In genomic region chr3:27533718-27534578, GRCh38 we compare ENCODE assay signal across 8 cellular contexts. TPM values are rescaled to one million over a fixed set of nuclear protein-coding genes. Genes with fewer than 3 reads are reported as not detected.
A peak's percentile ranks its signal among the peaks of the same experiment; 100 is the strongest.
DNase-seq lines count a peak whose midpoint lies in the region; ATAC-seq and TF ChIP-seq lines count a peak whose summit lies in the region.

No MANE protein-coding gene starts in this region.

- H4K20me1 ChIP-seq in H9 (ENCODE audit: control insufficient read depth, insufficient read depth, insufficient read length): no peaks in the 10 kb centered on the region
- no peaks in the 10 kb centered on the region for H4K20me1 ChIP-seq in MM.1S (ENCODE audit: insufficient read depth, low read length)

- H3K4me3 ChIP-seq in MM.1S (ENCODE audit: low read length): no peak overlapping the region

- H3K23ac ChIP-seq in H9 (ENCODE audit: insufficient read length, low read depth, low read length): no peak overlapping the region

- H3K27ac ChIP-seq in H9 (ENCODE audit: insufficient read length, low read depth, low read length) (peak overlapping the region; percentile 68), MM.1S (ENCODE audit: low read length) (no peak overlapping the region)

- peak overlapping the region; percentile 98 to 99 (median 99) for H3K27ac Mint-ChIP-seq in H9
- H3K27ac Mint-ChIP-seq in activated naive CD8-positive, alpha-beta T cell treated with anti-CD3 and anti-CD28 coated beads for 36 hours: peak overlapping the region; percentile 10

- intact Hi-C loops in left cardiac atrium (cut with DNase I): no loop called here

- H3F3A ChIP-seq in MM.1S (ENCODE audit: insufficient read depth, low read length): no peaks in the 10 kb centered on the region

- H3K9me2 ChIP-seq in MM.1S (replicated peaks; ENCODE audit: insufficient read depth, low read length): no peaks in the 10 kb centered on the region

- TF ChIP-seq CTCF in H9 (conservative IDR thresholded peaks at IDR 0.05): peak; percentile 41; the same call in 1 of the 3 replicates
- no peak for TF ChIP-seq CTCF in MM.1S (IDR thresholded peaks at IDR 0.05; ENCODE audit: low read length)

- H3K4me1 Mint-ChIP-seq in H9: peaks cover 57 to 59% of the 10 kb centered on the region in 2 experiments
- H3K4me1 Mint-ChIP-seq in activated naive CD8-positive, alpha-beta T cell treated with anti-CD3 and anti-CD28 coated beads for 36 hours: peaks cover 10% of the 10 kb centered on the region

- peak overlapping the region; percentile 83 for H3K18ac ChIP-seq in H9 (ENCODE audit: insufficient read length, low read depth, low read length)

- H3K36me3 ChIP-seq in MM.1S (replicated peaks; ENCODE audit: insufficient read depth, low read length): no peaks in the 10 kb centered on the region

- H2BK5ac ChIP-seq in H9 (ENCODE audit: insufficient read length, low read length): no peak overlapping the region

- no peak overlapping the region for H4K8ac ChIP-seq in H9 (replicated peaks; ENCODE audit: insufficient read length, low read depth, low read length)

- H2AFZ ChIP-seq in H9 (ENCODE audit: low read length) (no peak overlapping the region), MM.1S (ENCODE audit: low read length) (no peak overlapping the region)

- H3K4me1 ChIP-seq in H9 (ENCODE audit: insufficient read depth, low read length) (peaks cover 17% of the 10 kb centered on the region; the same call in 1 of the 2 replicates), MM.1S (ENCODE audit: low read length) (no peaks in the 10 kb centered on the region)

- H2BK120ac ChIP-seq in H9 (ENCODE audit: low read depth, low read length, poor library complexity, severe bottlenecking): no peak overlapping the region

- no peak overlapping the region for H3K56ac ChIP-seq in H9 (ENCODE audit: insufficient read length, low read depth, low read length)

- no peak overlapping the region for H4K91ac ChIP-seq in H9 (ENCODE audit: insufficient read length, low read depth, low read length)

- no peak overlapping the region for H2BK20ac ChIP-seq in H9 (ENCODE audit: low read depth, low read length, poor library complexity, severe bottlenecking)

- no peaks in the 10 kb centered on the region for H3K23me2 ChIP-seq in H9 (ENCODE audit: insufficient read length, low read depth, low read length, poor library complexity, severe bottlenecking)

- no peak overlapping the region for H3T11ph ChIP-seq in H9 (ENCODE audit: low read length)

- H2AK5ac ChIP-seq in H9 (ENCODE audit: insufficient read length, low read length): no peak overlapping the region

- no peaks in the 10 kb centered on the region for H3K36me3 Mint-ChIP-seq in H9 (ENCODE audit: insufficient read depth in 1 of 3, low read depth in 3 of 3)
- H3K36me3 Mint-ChIP-seq in activated naive CD8-positive, alpha-beta T cell treated with anti-CD3 and anti-CD28 coated beads for 36 hours: no peaks in the 10 kb centered on the region

- peak overlapping the region; percentile 16 for H3K4me2 ChIP-seq in H9 (ENCODE audit: insufficient read depth, insufficient read length, low read length)
- H3K4me2 ChIP-seq in MM.1S (ENCODE audit: low read depth, low read length): no peak overlapping the region

- H3K9me3 ChIP-seq in H9 (ENCODE audit: control insufficient read depth, low read depth, low read length): no peaks in the 10 kb centered on the region
- H3K9me3 ChIP-seq in MM.1S (replicated peaks; ENCODE audit: insufficient read depth, low read length): no peaks in the 10 kb centered on the region

- peak; percentile 55 to 90 for ATAC-seq in left cardiac atrium

- H3K27me3 ChIP-seq in H9 (ENCODE audit: insufficient read depth, low read length) (no peaks in the 10 kb centered on the region), MM.1S (replicated peaks; ENCODE audit: insufficient read depth, low read length) (no peaks in the 10 kb centered on the region)

- H3K9me3 Mint-ChIP-seq in H9: no peaks in the 10 kb centered on the region
- no peaks in the 10 kb centered on the region for H3K9me3 Mint-ChIP-seq in activated naive CD8-positive, alpha-beta T cell treated with anti-CD3 and anti-CD28 coated beads for 36 hours

- in situ Hi-C loops in KBM-7 (cut with MboI; ENCODE audit: low pct_unique_long_range_greater_than_20kb, low sequenced_read_pairs): no loop called here

- peak overlapping the region; percentile 14 to 47 for H3K4me3 Mint-ChIP-seq in H9
- no peak overlapping the region for H3K4me3 Mint-ChIP-seq in activated naive CD8-positive, alpha-beta T cell treated with anti-CD3 and anti-CD28 coated beads for 36 hours

- H3K79me2 ChIP-seq in H9 (ENCODE audit: insufficient read depth, low read length): no peaks in the 10 kb centered on the region
- H3K79me2 ChIP-seq in MM.1S (ENCODE audit: low read length): no peaks in the 10 kb centered on the region

- no peak overlapping the region for H3K4ac ChIP-seq in H9 (ENCODE audit: low read depth, low read length)

- DNase-seq in GM04503 (ENCODE audit: low read depth): peak; percentile 99
- DNase-seq in H9: peak; percentile 95
- DNase-seq in NCI-H774 (lab: John Stamatoyannopoulos, UW): peak; percentile 24
- DNase-seq in activated naive CD8-positive, alpha-beta T cell treated with anti-CD3 and anti-CD28 coated beads for 36 hours: no peak
- peak; percentile 72 for DNase-seq in left cardiac atrium
- DNase-seq in putamen (ENCODE audit: low spot score): peak; percentile 16
- no peak for DNase-seq in KBM-7
- DNase-seq in MM.1S: no peak

- H4K5ac ChIP-seq in H9 (ENCODE audit: insufficient read length, low read depth, low read length): no peak overlapping the region

- H3K14ac ChIP-seq in H9 (ENCODE audit: insufficient read depth, low read length): no peak overlapping the region

- H2BK12ac ChIP-seq in H9 (ENCODE audit: insufficient read length, low read depth, low read length): no peak overlapping the region

- no peaks in the 10 kb centered on the region for H3K79me1 ChIP-seq in H9 (ENCODE audit: insufficient read depth, low read depth, low read length, poor library complexity, severe bottlenecking)

- no peak overlapping the region for H3K9ac ChIP-seq in H9 (ENCODE audit: extremely low read depth, insufficient read length, low read length)
- H3K9ac ChIP-seq in MM.1S (ENCODE audit: low read length): no peak overlapping the region

- WGBS in H9 (ENCODE audit: extremely low coverage, insufficient read length, low lambda C conversion rate): no CpG with 5 or more reads among the region's 10 CpGs

- no peaks in the 10 kb centered on the region for H3K27me3 Mint-ChIP-seq in H9 (ENCODE audit: low read depth)
- no peaks in the 10 kb centered on the region for H3K27me3 Mint-ChIP-seq in activated naive CD8-positive, alpha-beta T cell treated with anti-CD3 and anti-CD28 coated beads for 36 hours

- no peak overlapping the region for H2BK15ac ChIP-seq in H9 (ENCODE audit: low read depth, low read length)

RNA-seq across cellular contexts. Expression of gene SLC4A7, which starts 49.8 kb away (rescaled TPM):
- 42.9 and 46.1 TPM in 2 replicates for total RNA-seq in H9 (2021)
- 10 to 100 TPM; 41.8 to 45.7 TPM for total RNA-seq in activated naive CD8-positive, alpha-beta T cell treated with anti-CD3 and anti-CD28 coated beads for 36 hours
- 10 to 100 TPM; 17.1 to 23.7 TPM for total RNA-seq in left cardiac atrium

Comparison
In these comparisons a context has a peak if more than half of its experiments do, and no peak if none do; other contexts are left out.
1. DNase-seq: peak in GM04503 (single experiment), H9 (single experiment), NCI-H774 (single experiment), left cardiac atrium (single experiment) and putamen (single experiment); none in activated naive CD8-positive, alpha-beta T cell treated with anti-CD3 and anti-CD28 coated beads for 36 hours (single experiment), KBM-7 (single experiment) and MM.1S (single experiment).